In genomic region chr2:28341208-28341891, GRCh38 we compare ENCODE assay signal across 15 cellular contexts. TPM values are rescaled to one million over a fixed set of nuclear protein-coding genes. Genes with fewer than 3 reads are reported as not detected.
DNase-seq lines count a peak whose midpoint lies in the region; TF ChIP-seq lines count a peak whose summit lies in the region.
"Had no signal": no experiment of that assay in that cellular context is flagged by ENCODE, and none has a peak within 500 bp of the region (broad histone marks: within the 10 kb centered on the region; RNA-seq: fewer than 3 reads in every experiment).

No MANE protein-coding gene starts in this region.

- H3K36me3 Mint-ChIP-seq in brain, result peaks cover 4% of the 10 kb centered on the region
- H3K36me3 Mint-ChIP-seq: activated naive CD8-positive, alpha-beta T cell; WTC11 had no signal

- H3K9ac ChIP-seq in liver (ENCODE audit: low read depth in 1 of 2, low read length in 2 of 2) (no peak overlapping the region), subcutaneous abdominal adipose tissue (ENCODE audit: low read length in 5 of 5) (no peak overlapping the region)

- H3K27me3 ChIP-seq in liver (ENCODE audit: control insufficient read depth in 4 of 4, insufficient read depth in 4 of 4, low read length in 3 of 4) (no peaks in the 10 kb centered on the region), subcutaneous abdominal adipose tissue (ENCODE audit: control insufficient read depth in 5 of 5, insufficient read depth in 4 of 5, low read length in 5 of 5) (no peaks in the 10 kb centered on the region)

- H3K4me3 Mint-ChIP-seq in brain, result no peak overlapping the region
- H3K4me3 Mint-ChIP-seq: activated naive CD8-positive, alpha-beta T cell; WTC11 had no signal

- no peaks in the 10 kb centered on the region for H3K9me3 ChIP-seq in liver (ENCODE audit: control insufficient read depth in 4 of 4, low read length in 3 of 4)
- no peaks in the 10 kb centered on the region for H3K9me3 ChIP-seq in subcutaneous abdominal adipose tissue (ENCODE audit: control insufficient read depth in 5 of 5, low read length in 5 of 5)

- peaks cover 24 to 62% (median 50%) of the 10 kb centered on the region in 4 donors for H3K4me1 ChIP-seq in liver (ENCODE audit: control insufficient read depth in 4 of 4, insufficient read depth in 4 of 4, low read length in 3 of 4)
- H3K4me1 ChIP-seq in subcutaneous abdominal adipose tissue (ENCODE audit: control insufficient read depth in 5 of 5, insufficient read depth in 5 of 5, low read length in 5 of 5), result peaks cover 10 to 48% (median 35%) of the 10 kb centered on the region in 5 donors

- TF ChIP-seq RAD21 in liver (IDR thresholded peaks at IDR 0.05), result no peak

- H3K27ac ChIP-seq in liver (ENCODE audit: low read depth in 1 of 2, low read length in 2 of 2) (peak overlapping the region; percentile 13 to 44), subcutaneous abdominal adipose tissue (ENCODE audit: low read depth, low read length) (peak overlapping the region; percentile 72)
- H3K27ac ChIP-seq: 22Rv1 had no signal

- DNase-seq in NCI-H82 (lab: John Stamatoyannopoulos, UW), result peak; percentile 10
- no peak for DNase-seq in NCI-H82 treated with DMSO at 0.1 percent for 48 hours (lab: John Stamatoyannopoulos, UW; ENCODE audit: unreplicated experiment)
- DNase-seq in KBM-7, result no peak
- no peak for DNase-seq in NCI-H345 treated with DMSO at 0.1 percent for 48 hours (lab: John Stamatoyannopoulos, UW; ENCODE audit: unreplicated experiment)
- DNase-seq in T-helper 9 cell, result no peak
- DNase-seq: activated CD8-positive, alpha-beta memory T cell treated with anti-CD3 and anti-CD28 coated beads, Interleukin-2, amount 50 U/mL, for 4 hours; Kasumi-1; NCI-H187 treated with DMSO at 0.1 percent for 48 hours; SHP77 had no signal

- no peaks in the 10 kb centered on the region for H3K9me3 Mint-ChIP-seq in brain
- H3K9me3 Mint-ChIP-seq: WTC11 had no signal

- peak overlapping the region in 3 of 5 experiments; percentile 76 to 93 (median 86) for H3K27ac Mint-ChIP-seq in brain
- H3K27ac Mint-ChIP-seq: activated naive CD8-positive, alpha-beta T cell; WTC11 had no signal

- H3K4me3 ChIP-seq in liver (ENCODE audit: low read depth in 1 of 3, low read length in 3 of 3) (no peak overlapping the region), subcutaneous abdominal adipose tissue (ENCODE audit: low read depth in 1 of 5, low read length in 5 of 5) (no peak overlapping the region)

- H3K27me3 Mint-ChIP-seq in brain, result peaks cover 2% of the 10 kb centered on the region
- H3K27me3 Mint-ChIP-seq: activated naive CD8-positive, alpha-beta T cell had no signal

- in situ Hi-C loops in KBM-7 (cut with MboI; ENCODE audit: low pct_unique_long_range_greater_than_20kb, low sequenced_read_pairs), result no loop called here

- TF ChIP-seq CTCF in brain (conservative IDR thresholded peaks at IDR 0.05) (no peak), liver (IDR thresholded peaks at IDR 0.05; ENCODE audit: low read depth, low read length, missing input control) (no peak)

- peaks cover 76% of the 10 kb centered on the region for H3K4me1 Mint-ChIP-seq in brain

- 60% methylated on average over 17 of the region's 17 CpGs for WGBS in liver

- H3K36me3 ChIP-seq in liver (ENCODE audit: control insufficient read depth in 4 of 4, insufficient read depth in 3 of 4, low read depth in 1 of 4, low read length in 3 of 4) (no peaks in the 10 kb centered on the region), subcutaneous abdominal adipose tissue (ENCODE audit: control insufficient read depth in 5 of 5, insufficient read depth in 5 of 5, low read length in 5 of 5) (peaks cover 0 to 4% (median 0%) of the 10 kb centered on the region in 5 donors)

TF ChIP-seq in liver, 16 proteins besides CTCF, POLR2A, EP300 and RAD21:
- TF ChIP-seq, protein P1, sequence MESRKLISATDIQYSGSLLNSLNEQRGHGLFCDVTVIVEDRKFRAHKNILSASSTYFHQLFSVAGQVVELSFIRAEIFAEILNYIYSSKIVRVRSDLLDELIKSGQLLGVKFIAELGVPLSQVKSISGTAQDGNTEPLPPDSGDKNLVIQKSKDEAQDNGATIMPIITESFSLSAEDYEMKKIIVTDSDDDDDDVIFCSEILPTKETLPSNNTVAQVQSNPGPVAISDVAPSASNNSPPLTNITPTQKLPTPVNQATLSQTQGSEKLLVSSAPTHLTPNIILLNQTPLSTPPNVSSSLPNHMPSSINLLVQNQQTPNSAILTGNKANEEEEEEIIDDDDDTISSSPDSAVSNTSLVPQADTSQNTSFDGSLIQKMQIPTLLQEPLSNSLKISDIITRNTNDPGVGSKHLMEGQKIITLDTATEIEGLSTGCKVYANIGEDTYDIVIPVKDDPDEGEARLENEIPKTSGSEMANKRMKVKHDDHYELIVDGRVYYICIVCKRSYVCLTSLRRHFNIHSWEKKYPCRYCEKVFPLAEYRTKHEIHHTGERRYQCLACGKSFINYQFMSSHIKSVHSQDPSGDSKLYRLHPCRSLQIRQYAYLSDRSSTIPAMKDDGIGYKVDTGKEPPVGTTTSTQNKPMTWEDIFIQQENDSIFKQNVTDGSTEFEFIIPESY (IDR thresholded peaks at IDR 0.05), result no peak
- no peak for TF ChIP-seq EGR1 (IDR thresholded peaks at IDR 0.05; ENCODE audit: low read depth in 2 of 2)
- no peak for TF ChIP-seq HNF4G (IDR thresholded peaks at IDR 0.05)
- no peak for TF ChIP-seq GABPA (IDR thresholded peaks at IDR 0.05 in 1 of 2, conservative IDR thresholded peaks at IDR 0.05 in 1 of 2)
- TF ChIP-seq SP1 (IDR thresholded peaks at IDR 0.05), result no peak
- no peak for TF ChIP-seq ATF3 (IDR thresholded peaks at IDR 0.05)
- no peak for TF ChIP-seq REST (IDR thresholded peaks at IDR 0.05)
- TF ChIP-seq HNF4A (conservative IDR thresholded peaks at IDR 0.05), result no peak
- no peak for TF ChIP-seq RXRA (IDR thresholded peaks at IDR 0.05)
- no peak for TF ChIP-seq JUND (IDR thresholded peaks at IDR 0.05)
- TF ChIP-seq FOXA1 (IDR thresholded peaks at IDR 0.05), result no peak
- no peak for TF ChIP-seq FOXA2 (IDR thresholded peaks at IDR 0.05)
- TF ChIP-seq NR2F2 (IDR thresholded peaks at IDR 0.05), result no peak
- TF ChIP-seq TAF1 (conservative IDR thresholded peaks at IDR 0.05), result no peak
- no peak for TF ChIP-seq YY1 (IDR thresholded peaks at IDR 0.05)
- TF ChIP-seq, protein P2, sequence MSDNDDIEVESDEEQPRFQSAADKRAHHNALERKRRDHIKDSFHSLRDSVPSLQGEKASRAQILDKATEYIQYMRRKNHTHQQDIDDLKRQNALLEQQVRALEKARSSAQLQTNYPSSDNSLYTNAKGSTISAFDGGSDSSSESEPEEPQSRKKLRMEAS (IDR thresholded peaks at IDR 0.05), result no peak

RNA-seq across cellular contexts. Expression of gene FOSL2, which starts 51.3 kb away (rescaled TPM):
- polyA plus RNA-seq in brain (ENCODE audit: insufficient read depth, low read depth, low replicate concordance), result 13.7 TPM
- total RNA-seq in liver, result 10 to 100 TPM in 1 of 2 donors, 1 to 10 TPM in 1; 2.0 to 10.7 TPM
- polyA plus RNA-seq in liver, result 1 to 10 TPM; 1.9 to 3.1 TPM
